Comparison of ENCODE assay signal across 18 cellular contexts in genomic region chr9:27495480-27496133, GRCh38. TPM values are rescaled to one million over a fixed set of nuclear protein-coding genes. Genes with fewer than 3 reads are reported as not detected.
"Had no signal": no experiment of that assay in that cellular context is flagged by ENCODE, and none has a peak within 500 bp of the region (broad histone marks: within the 10 kb centered on the region; RNA-seq: fewer than 3 reads in every experiment).

No MANE protein-coding gene starts in this region.

- H3K27me3 ChIP-seq: esophagus squamous epithelium, neutrophil, thyroid gland had no signal

- H3K4me3 Mint-ChIP-seq: activated B cell treated with CpG ODN at 0.5 μM for 24 hours; activated CD8-positive, alpha-beta T cell treated with anti-CD3 and anti-CD28 coated beads for 36 hours; activated T-cell treated with anti-CD3 and anti-CD28 coated beads, Interleukin-2, amount 50 U/mL, for 4 hours; stimulated activated effector memory CD8-positive, alpha-beta T cell treated with anti-CD3 and anti-CD28 coated beads, Interleukin-12 subunit alpha, Interleukin-12 subunit beta, amount 100 ng/mL, for 72 hours had no signal

- H3K9ac ChIP-seq: parathyroid adenoma had no signal

- H3K36me3 ChIP-seq: esophagus squamous epithelium, neutrophil, thyroid gland had no signal

- ATAC-seq: activated CD8-positive, alpha-beta T cell treated with anti-CD3 and anti-CD28 coated beads for 36 hours; activated naive CD4-positive, alpha-beta T cell treated with anti-CD3 and anti-CD28 coated beads, Interleukin-2, amount 50 U/mL, for 72 hours; activated T-cell treated with anti-CD3 and anti-CD28 coated beads, Interleukin-2, amount 50 U/mL, for 4 hours; left colon; stimulated activated effector memory CD8-positive, alpha-beta T cell treated with anti-CD3 and anti-CD28 coated beads, Interleukin-12 subunit alpha, Interleukin-12 subunit beta, amount 100 ng/mL, for 72 hours had no signal

- H3K27ac ChIP-seq: neutrophil, parathyroid adenoma, thyroid gland had no signal

- H2AFZ ChIP-seq: parathyroid adenoma had no signal

- H3K27ac Mint-ChIP-seq: activated B cell treated with CpG ODN at 0.5 μM for 24 hours; activated CD8-positive, alpha-beta T cell treated with anti-CD3 and anti-CD28 coated beads for 36 hours; activated naive CD4-positive, alpha-beta T cell treated with anti-CD3 and anti-CD28 coated beads, Interleukin-2, amount 50 U/mL, for 72 hours; stimulated activated effector memory CD8-positive, alpha-beta T cell treated with anti-CD3 and anti-CD28 coated beads, Interleukin-12 subunit alpha, Interleukin-12 subunit beta, amount 100 ng/mL, for 72 hours had no signal

- H3K9me3 ChIP-seq: esophagus squamous epithelium, neutrophil, thyroid gland had no signal

- DNase-seq: activated B cell treated with CpG ODN at 0.5 μM for 24 hours; activated CD4-positive, alpha-beta T cell treated with anti-CD3 and anti-CD28 coated beads for 48 hours; activated CD8-positive, alpha-beta T cell treated with anti-CD3 and anti-CD28 coated beads for 36 hours; activated gamma-delta T cell; activated T-cell treated with anti-CD3 and anti-CD28 coated beads, Interleukin-2, amount 50 U/mL, for 4 hours; caudate nucleus; esophagus squamous epithelium; glutamatergic neuron; left colon; stimulated activated CD4-positive, alpha-beta T cell treated with anti-CD3 and anti-CD28 coated beads, Interleukin-12 subunit alpha, Interleukin-12 subunit beta, amount 100 ng/mL, for 4 hours; T-helper 2 cell; thyroid gland had no signal

- H3K79me2 ChIP-seq: parathyroid adenoma had no signal

- H3K4me3 ChIP-seq: esophagus squamous epithelium, thyroid gland had no signal

- H3K36me3 Mint-ChIP-seq: stimulated activated effector memory CD8-positive, alpha-beta T cell treated with anti-CD3 and anti-CD28 coated beads, Interleukin-12 subunit alpha, Interleukin-12 subunit beta, amount 100 ng/mL, for 72 hours had no signal

- H3K9me3 Mint-ChIP-seq: activated T-cell treated with anti-CD3 and anti-CD28 coated beads, Interleukin-2, amount 50 U/mL, for 4 hours had no signal

- H3K4me1 ChIP-seq: parathyroid adenoma had no signal

- H3K27me3 Mint-ChIP-seq: activated B cell treated with CpG ODN at 0.5 μM for 24 hours had no signal

- H3K4me1 Mint-ChIP-seq: stimulated activated effector memory CD8-positive, alpha-beta T cell treated with anti-CD3 and anti-CD28 coated beads, Interleukin-12 subunit alpha, Interleukin-12 subunit beta, amount 100 ng/mL, for 72 hours had no signal

RNA-seq across cellular contexts. Expression of gene IFNK, which starts 28.5 kb away (rescaled TPM):
- total RNA-seq: activated B cell treated with CpG ODN at 0.5 μM for 24 hours; activated CD8-positive, alpha-beta T cell treated with anti-CD3 and anti-CD28 coated beads for 36 hours; activated naive CD4-positive, alpha-beta T cell treated with anti-CD3 and anti-CD28 coated beads, Interleukin-2, amount 50 U/mL, for 72 hours; activated T-cell treated with anti-CD3 and anti-CD28 coated beads, Interleukin-2, amount 50 U/mL, for 4 hours; esophagus squamous epithelium; fibroblast of villous mesenchyme; left colon; lung microvascular endothelial cell; thyroid gland had no signal
